In the genomic region with DNA sequence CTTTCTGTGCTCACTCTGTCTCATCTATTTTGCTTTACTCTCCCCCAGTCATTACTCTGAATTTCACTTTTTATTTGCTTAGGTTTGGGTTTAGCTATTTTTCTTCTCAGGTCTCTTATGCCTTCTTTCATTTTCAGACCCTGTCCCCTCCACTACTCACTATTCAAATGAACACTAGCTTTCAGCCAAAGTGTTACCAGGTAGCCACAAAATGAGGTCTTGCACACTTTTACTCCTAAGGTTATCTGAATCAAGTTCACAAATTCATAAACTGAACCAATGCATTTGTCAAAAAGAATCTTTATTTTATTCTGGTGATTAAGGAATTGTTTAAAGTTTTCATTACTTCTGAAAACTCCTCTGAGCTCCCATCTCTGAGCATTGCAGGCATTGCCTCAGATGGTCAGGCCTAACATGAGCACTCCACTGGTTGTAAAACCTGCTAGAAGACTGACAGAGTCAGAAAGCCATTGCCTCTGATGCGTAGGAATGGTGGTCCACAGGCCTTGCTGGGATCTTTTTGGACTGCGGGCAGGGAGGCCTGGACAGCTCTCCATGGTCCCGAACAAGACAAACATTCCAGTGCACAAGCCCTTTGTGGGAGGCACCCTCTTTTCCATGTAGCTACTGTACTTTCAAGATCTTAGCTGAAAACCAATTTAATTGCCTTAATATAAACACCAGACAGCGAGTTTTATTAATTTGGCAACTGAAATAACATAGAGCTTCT, we compare ENCODE assay signal across 9 cellular contexts. TPM values are rescaled to one million over a fixed set of nuclear protein-coding genes. Genes with fewer than 3 reads are reported as not detected.
DNase-seq lines count a peak whose midpoint lies in the region; ATAC-seq lines count a peak whose summit lies in the region.
"Had no signal": no experiment of that assay in that cellular context is flagged by ENCODE, and none has a peak within 500 bp of the region (broad histone marks: within the 10 kb centered on the region; RNA-seq: fewer than 3 reads in every experiment).

No MANE protein-coding gene starts in this region.

- H3K27ac Mint-ChIP-seq in effector memory CD8-positive, alpha-beta T cell: peak overlapping the region; percentile 88 to 97

- H3K27me3 Mint-ChIP-seq in effector memory CD8-positive, alpha-beta T cell: no peaks in the 10 kb centered on the region

- intact Hi-C loops in Right ventricle myocardium superior (cut with DNase I) (no loop called here), Right ventricle myocardium inferior (cut with DNase I) (no loop called here), aorta (cut with DNase I) (no loop called here)

- no peaks in the 10 kb centered on the region for H3K9me3 Mint-ChIP-seq in effector memory CD8-positive, alpha-beta T cell

- peaks cover 0 to 4% of the 10 kb centered on the region in 2 donors for H3K4me1 ChIP-seq in aorta (ENCODE audit: control insufficient read depth in 1 of 2, insufficient read depth in 2 of 2, low read length in 2 of 2)

- peak; percentile 49 for ATAC-seq in Right ventricle myocardium superior (ENCODE audit: poor library complexity)
- no peak for ATAC-seq in Right ventricle myocardium inferior
- peak; percentile 91 for ATAC-seq in HG03159 (IDR thresholded peaks at IDR 0.05; ENCODE audit: unreplicated experiment)
- ATAC-seq in effector memory CD8-positive, alpha-beta T cell (replicated peaks): peak; percentile 16
- ATAC-seq in aorta (ENCODE audit: low FRiP score): peak; percentile 67
- no peak for ATAC-seq in HG02970 (IDR thresholded peaks at IDR 0.05; ENCODE audit: low FRiP score, unreplicated experiment)

- peaks cover 33% of the 10 kb centered on the region for H3K36me3 Mint-ChIP-seq in effector memory CD8-positive, alpha-beta T cell (ENCODE audit: insufficient read depth)

- H3K36me3 ChIP-seq in aorta (ENCODE audit: control insufficient read depth in 1 of 2, insufficient read depth in 2 of 2, low read length in 1 of 2): no peaks in the 10 kb centered on the region

- no peak for DNase-seq in Right ventricle myocardium superior
- no peak for DNase-seq in Right ventricle myocardium inferior (ENCODE audit: missing footprints)
- no peak for DNase-seq in effector memory CD8-positive, alpha-beta T cell
- DNase-seq in aorta: no peak
- DNase-seq in occipital lobe (lab: John Stamatoyannopoulos, UW): no peak
- DNase-seq in superior temporal gyrus (ENCODE audit: extremely low spot score): no peak
- DNase-seq: Kasumi-1 had no signal

- H3K4me3 Mint-ChIP-seq in effector memory CD8-positive, alpha-beta T cell: peak overlapping the region; percentile 36 to 37

- H3K27ac ChIP-seq in aorta (ENCODE audit: low read depth in 1 of 2, low read length in 2 of 2): no peak overlapping the region

- 55 to 58% methylated on average over 4 of the region's 4 CpGs for WGBS in aorta, 2 donors

- H3K27me3 ChIP-seq in aorta (ENCODE audit: control insufficient read depth in 1 of 2, insufficient read depth in 2 of 2, low read length in 1 of 2): no peaks in the 10 kb centered on the region

- peaks cover 2% of the 10 kb centered on the region for H3K9me3 ChIP-seq in aorta (ENCODE audit: control insufficient read depth, low read length)

- no peak overlapping the region for H3K4me3 ChIP-seq in aorta (ENCODE audit: low read length in 2 of 2)

- H3K4me1 Mint-ChIP-seq in effector memory CD8-positive, alpha-beta T cell (ENCODE audit: low read depth in 2 of 2): peaks cover 53 to 79% of the 10 kb centered on the region in 2 donors

RNA-seq across cellular contexts. Expression of gene FYN, which starts 48.5 kb away (rescaled TPM):
- 40.6 TPM for total RNA-seq in Right ventricle myocardium superior
- 50.4 TPM for total RNA-seq in Right ventricle myocardium inferior
- total RNA-seq in aorta: 100 to 1,000 TPM; 100 to 162 TPM
- polyA plus RNA-seq in aorta: 10 to 100 TPM; 31.7 to 32.5 TPM
- total RNA-seq in occipital lobe: 246 TPM

Comparison
In these comparisons a context has a peak if more than half of its experiments do, and no peak if none do; other contexts are left out.
1. ATAC-seq: peak in Right ventricle myocardium superior (single experiment), HG03159 (single experiment), effector memory CD8-positive, alpha-beta T cell (single experiment) and aorta (single experiment); none in Right ventricle myocardium inferior (single experiment) and HG02970 (single experiment).